Comparison of ENCODE assay signal across 2 cellular contexts in the genomic region with DNA sequence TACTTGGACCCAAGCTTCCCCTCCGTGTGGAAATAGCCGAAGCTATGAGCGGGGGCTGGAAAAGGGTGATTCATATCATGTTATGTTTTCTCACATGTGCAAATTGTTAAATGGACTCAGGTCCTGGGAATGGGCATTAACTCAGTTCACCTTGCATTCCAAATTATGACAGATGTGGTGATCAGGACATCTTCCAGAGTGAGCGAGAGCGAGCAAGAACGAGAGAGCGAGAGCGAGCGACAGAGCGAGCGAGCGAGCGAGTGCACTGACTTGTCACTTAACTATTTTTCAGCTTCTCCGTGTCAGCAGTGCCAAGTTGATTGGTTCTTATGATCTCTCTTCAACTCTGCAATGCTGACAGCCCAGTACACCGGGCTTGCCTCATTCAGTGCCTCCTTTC.
TF ChIP-seq lines count a peak whose summit lies in the region.

No MANE protein-coding gene starts in this region.

TF ChIP-seq in HEK293, 187 proteins besides CTCF, POLR2A, EP300 and RAD21:
- TF ChIP-seq ZBTB1 (tag by site-specific recombination; IDR thresholded peaks at IDR 0.05) (no peak), ZNF514 (tag by site-specific recombination; IDR thresholded peaks at IDR 0.05) (no peak), ZNF596 (tag by site-specific recombination; IDR thresholded peaks at IDR 0.05) (peak; percentile 85)
- TF ChIP-seq, protein P1, sequence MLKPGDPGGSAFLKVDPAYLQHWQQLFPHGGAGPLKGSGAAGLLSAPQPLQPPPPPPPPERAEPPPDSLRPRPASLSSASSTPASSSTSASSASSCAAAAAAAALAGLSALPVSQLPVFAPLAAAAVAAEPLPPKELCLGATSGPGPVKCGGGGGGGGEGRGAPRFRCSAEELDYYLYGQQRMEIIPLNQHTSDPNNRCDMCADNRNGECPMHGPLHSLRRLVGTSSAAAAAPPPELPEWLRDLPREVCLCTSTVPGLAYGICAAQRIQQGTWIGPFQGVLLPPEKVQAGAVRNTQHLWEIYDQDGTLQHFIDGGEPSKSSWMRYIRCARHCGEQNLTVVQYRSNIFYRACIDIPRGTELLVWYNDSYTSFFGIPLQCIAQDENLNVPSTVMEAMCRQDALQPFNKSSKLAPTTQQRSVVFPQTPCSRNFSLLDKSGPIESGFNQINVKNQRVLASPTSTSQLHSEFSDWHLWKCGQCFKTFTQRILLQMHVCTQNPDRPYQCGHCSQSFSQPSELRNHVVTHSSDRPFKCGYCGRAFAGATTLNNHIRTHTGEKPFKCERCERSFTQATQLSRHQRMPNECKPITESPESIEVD (tag by site-specific recombination; IDR thresholded peaks at IDR 0.05) = no peak

TF ChIP-seq in H1, 55 proteins besides CTCF, POLR2A, EP300 and RAD21:
- TF ChIP-seq ASH2L (IDR thresholded peaks at IDR 0.05; ENCODE audit: low read length) = no peak
- TF ChIP-seq, protein P2, sequence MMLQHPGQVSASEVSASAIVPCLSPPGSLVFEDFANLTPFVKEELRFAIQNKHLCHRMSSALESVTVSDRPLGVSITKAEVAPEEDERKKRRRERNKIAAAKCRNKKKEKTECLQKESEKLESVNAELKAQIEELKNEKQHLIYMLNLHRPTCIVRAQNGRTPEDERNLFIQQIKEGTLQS (IDR thresholded peaks at IDR 0.05; ENCODE audit: insufficient read depth, low read depth, low read length) = no peak
- no peak for TF ChIP-seq RFX5 (IDR thresholded peaks at IDR 0.05; ENCODE audit: borderline replicate concordance, low read depth, low read length)
- no peak for TF ChIP-seq SP4 (IDR thresholded peaks at IDR 0.05; ENCODE audit: low read length)
- TF ChIP-seq SAP30 (IDR thresholded peaks at IDR 0.05; ENCODE audit: insufficient read depth, insufficient replicate concordance, low read length) = no peak
- no peak for TF ChIP-seq CTBP2 (IDR thresholded peaks at IDR 0.05; ENCODE audit: borderline replicate concordance, insufficient read depth, insufficient read length, low read length)
- no peak for TF ChIP-seq SIX5 (IDR thresholded peaks at IDR 0.05; ENCODE audit: low read depth, low read length)
- TF ChIP-seq ZNF274 (IDR thresholded peaks at IDR 0.05; ENCODE audit: borderline replicate concordance, extremely low read depth, low read length) = no peak
- TF ChIP-seq SP2 (IDR thresholded peaks at IDR 0.05; ENCODE audit: low read length) = no peak
- TF ChIP-seq TBP (IDR thresholded peaks at IDR 0.05; ENCODE audit: low read depth, low read length) = no peak
- TF ChIP-seq TEAD4 (IDR thresholded peaks at IDR 0.05; ENCODE audit: low read depth, low read length) = no peak
- no peak for TF ChIP-seq NANOG (IDR thresholded peaks at IDR 0.05; ENCODE audit: insufficient read depth, low read depth, low read length, poor library complexity, severe bottlenecking)
- TF ChIP-seq BCL11A (IDR thresholded peaks at IDR 0.05; ENCODE audit: low read depth in 2 of 2, low read length in 2 of 2) = no peak
- TF ChIP-seq SIN3A (conservative IDR thresholded peaks at IDR 0.05 in 1 of 2, IDR thresholded peaks at IDR 0.05 in 1 of 2; ENCODE audit: low read depth in 1 of 2, low read length in 2 of 2) = no peak
- TF ChIP-seq JUN (IDR thresholded peaks at IDR 0.05; ENCODE audit: low read depth, low read length) = no peak
- no peak for TF ChIP-seq EGR1 (IDR thresholded peaks at IDR 0.05; ENCODE audit: borderline replicate concordance, low read depth, low read length)
- TF ChIP-seq, protein P3, sequence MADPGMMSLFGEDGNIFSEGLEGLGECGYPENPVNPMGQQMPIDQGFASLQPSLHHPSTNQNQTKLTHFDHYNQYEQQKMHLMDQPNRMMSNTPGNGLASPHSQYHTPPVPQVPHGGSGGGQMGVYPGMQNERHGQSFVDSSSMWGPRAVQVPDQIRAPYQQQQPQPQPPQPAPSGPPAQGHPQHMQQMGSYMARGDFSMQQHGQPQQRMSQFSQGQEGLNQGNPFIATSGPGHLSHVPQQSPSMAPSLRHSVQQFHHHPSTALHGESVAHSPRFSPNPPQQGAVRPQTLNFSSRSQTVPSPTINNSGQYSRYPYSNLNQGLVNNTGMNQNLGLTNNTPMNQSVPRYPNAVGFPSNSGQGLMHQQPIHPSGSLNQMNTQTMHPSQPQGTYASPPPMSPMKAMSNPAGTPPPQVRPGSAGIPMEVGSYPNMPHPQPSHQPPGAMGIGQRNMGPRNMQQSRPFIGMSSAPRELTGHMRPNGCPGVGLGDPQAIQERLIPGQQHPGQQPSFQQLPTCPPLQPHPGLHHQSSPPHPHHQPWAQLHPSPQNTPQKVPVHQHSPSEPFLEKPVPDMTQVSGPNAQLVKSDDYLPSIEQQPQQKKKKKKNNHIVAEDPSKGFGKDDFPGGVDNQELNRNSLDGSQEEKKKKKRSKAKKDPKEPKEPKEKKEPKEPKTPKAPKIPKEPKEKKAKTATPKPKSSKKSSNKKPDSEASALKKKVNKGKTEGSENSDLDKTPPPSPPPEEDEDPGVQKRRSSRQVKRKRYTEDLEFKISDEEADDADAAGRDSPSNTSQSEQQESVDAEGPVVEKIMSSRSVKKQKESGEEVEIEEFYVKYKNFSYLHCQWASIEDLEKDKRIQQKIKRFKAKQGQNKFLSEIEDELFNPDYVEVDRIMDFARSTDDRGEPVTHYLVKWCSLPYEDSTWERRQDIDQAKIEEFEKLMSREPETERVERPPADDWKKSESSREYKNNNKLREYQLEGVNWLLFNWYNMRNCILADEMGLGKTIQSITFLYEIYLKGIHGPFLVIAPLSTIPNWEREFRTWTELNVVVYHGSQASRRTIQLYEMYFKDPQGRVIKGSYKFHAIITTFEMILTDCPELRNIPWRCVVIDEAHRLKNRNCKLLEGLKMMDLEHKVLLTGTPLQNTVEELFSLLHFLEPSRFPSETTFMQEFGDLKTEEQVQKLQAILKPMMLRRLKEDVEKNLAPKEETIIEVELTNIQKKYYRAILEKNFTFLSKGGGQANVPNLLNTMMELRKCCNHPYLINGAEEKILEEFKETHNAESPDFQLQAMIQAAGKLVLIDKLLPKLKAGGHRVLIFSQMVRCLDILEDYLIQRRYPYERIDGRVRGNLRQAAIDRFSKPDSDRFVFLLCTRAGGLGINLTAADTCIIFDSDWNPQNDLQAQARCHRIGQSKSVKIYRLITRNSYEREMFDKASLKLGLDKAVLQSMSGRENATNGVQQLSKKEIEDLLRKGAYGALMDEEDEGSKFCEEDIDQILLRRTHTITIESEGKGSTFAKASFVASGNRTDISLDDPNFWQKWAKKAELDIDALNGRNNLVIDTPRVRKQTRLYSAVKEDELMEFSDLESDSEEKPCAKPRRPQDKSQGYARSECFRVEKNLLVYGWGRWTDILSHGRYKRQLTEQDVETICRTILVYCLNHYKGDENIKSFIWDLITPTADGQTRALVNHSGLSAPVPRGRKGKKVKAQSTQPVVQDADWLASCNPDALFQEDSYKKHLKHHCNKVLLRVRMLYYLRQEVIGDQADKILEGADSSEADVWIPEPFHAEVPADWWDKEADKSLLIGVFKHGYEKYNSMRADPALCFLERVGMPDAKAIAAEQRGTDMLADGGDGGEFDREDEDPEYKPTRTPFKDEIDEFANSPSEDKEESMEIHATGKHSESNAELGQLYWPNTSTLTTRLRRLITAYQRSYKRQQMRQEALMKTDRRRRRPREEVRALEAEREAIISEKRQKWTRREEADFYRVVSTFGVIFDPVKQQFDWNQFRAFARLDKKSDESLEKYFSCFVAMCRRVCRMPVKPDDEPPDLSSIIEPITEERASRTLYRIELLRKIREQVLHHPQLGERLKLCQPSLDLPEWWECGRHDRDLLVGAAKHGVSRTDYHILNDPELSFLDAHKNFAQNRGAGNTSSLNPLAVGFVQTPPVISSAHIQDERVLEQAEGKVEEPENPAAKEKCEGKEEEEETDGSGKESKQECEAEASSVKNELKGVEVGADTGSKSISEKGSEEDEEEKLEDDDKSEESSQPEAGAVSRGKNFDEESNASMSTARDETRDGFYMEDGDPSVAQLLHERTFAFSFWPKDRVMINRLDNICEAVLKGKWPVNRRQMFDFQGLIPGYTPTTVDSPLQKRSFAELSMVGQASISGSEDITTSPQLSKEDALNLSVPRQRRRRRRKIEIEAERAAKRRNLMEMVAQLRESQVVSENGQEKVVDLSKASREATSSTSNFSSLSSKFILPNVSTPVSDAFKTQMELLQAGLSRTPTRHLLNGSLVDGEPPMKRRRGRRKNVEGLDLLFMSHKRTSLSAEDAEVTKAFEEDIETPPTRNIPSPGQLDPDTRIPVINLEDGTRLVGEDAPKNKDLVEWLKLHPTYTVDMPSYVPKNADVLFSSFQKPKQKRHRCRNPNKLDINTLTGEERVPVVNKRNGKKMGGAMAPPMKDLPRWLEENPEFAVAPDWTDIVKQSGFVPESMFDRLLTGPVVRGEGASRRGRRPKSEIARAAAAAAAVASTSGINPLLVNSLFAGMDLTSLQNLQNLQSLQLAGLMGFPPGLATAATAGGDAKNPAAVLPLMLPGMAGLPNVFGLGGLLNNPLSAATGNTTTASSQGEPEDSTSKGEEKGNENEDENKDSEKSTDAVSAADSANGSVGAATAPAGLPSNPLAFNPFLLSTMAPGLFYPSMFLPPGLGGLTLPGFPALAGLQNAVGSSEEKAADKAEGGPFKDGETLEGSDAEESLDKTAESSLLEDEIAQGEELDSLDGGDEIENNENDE (IDR thresholded peaks at IDR 0.05; ENCODE audit: insufficient replicate concordance, low read length) = no peak
- no peak for TF ChIP-seq CHD2 (IDR thresholded peaks at IDR 0.05; ENCODE audit: low read length)
TF ChIP-seq in H1: peak in this region for 0.
